24 cellular contexts compared by ENCODE assay signal in genomic region chrX:67654301-67654700, GRCh38.
"Had no signal": no experiment of that assay in that cellular context is flagged by ENCODE, and none has a peak within 500 bp of the region (broad histone marks: within the 10 kb centered on the region; RNA-seq: fewer than 3 reads in every experiment).

No MANE protein-coding gene starts in this region.

- H3K27ac Mint-ChIP-seq: activated CD8-positive, alpha-beta T cell treated with anti-CD3 and anti-CD28 coated beads for 36 hours; activated naive CD4-positive, alpha-beta T cell treated with anti-CD3 and anti-CD28 coated beads, Interleukin-2, amount 10 ng/mL, durations not matched to agents 7 days and 5 days; activated naive CD8-positive, alpha-beta T cell treated with anti-CD3 and anti-CD28 coated beads for 36 hours; activated T-cell treated with anti-CD3 and anti-CD28 coated beads, Interleukin-2, amount 50 U/mL, for 72 hours; activated T-helper 2 cell treated with anti-CD3 and anti-CD28 coated beads, Interferon-gamma antibody, Interleukin-2, Interleukin-4, amounts not matched to agents 10 μg/mL and 5 μg/mL and 100 μg/mL, durations not matched to agents 14 hours and 24 hours and 36 hours had no signal

- H3K36me3 Mint-ChIP-seq: activated naive CD4-positive, alpha-beta T cell treated with anti-CD3 and anti-CD28 coated beads, Interleukin-2, amount 10 ng/mL, durations not matched to agents 7 days and 5 days; activated naive CD8-positive, alpha-beta T cell treated with anti-CD3 and anti-CD28 coated beads for 36 hours had no signal

- H3K4me1 Mint-ChIP-seq: activated naive CD4-positive, alpha-beta T cell treated with anti-CD3 and anti-CD28 coated beads, Interleukin-2, amount 10 ng/mL, durations not matched to agents 7 days and 5 days; activated naive CD8-positive, alpha-beta T cell treated with anti-CD3 and anti-CD28 coated beads for 36 hours had no signal

- DNase-seq: activated CD4-positive, alpha-beta T cell treated with anti-CD3 and anti-CD28 coated beads for 4 hours; activated CD8-positive, alpha-beta memory T cell treated with anti-CD3 and anti-CD28 coated beads, Interleukin-2, amount 50 U/mL, for 4 hours; activated CD8-positive, alpha-beta T cell treated with anti-CD3 and anti-CD28 coated beads for 36 hours; activated gamma-delta T cell treated with Interleukin-2 at 50 U/mL for 16 hours; activated naive CD4-positive, alpha-beta T cell treated with anti-CD3 and anti-CD28 coated beads, Interleukin-2, amount 10 ng/mL, durations not matched to agents 7 days and 5 days; activated naive CD8-positive, alpha-beta T cell treated with anti-CD3 and anti-CD28 coated beads for 36 hours; activated T-cell treated with anti-CD3 and anti-CD28 coated beads, Interleukin-2, amount 50 U/mL, for 72 hours; KG1; NCI-H1092; NCI-H1417; NCI-H1930; NCI-H2171; NCI-H226; NCI-H69; NK-92 treated with Interleukin-12 subunit alpha and Interleukin-12 subunit beta, amount 100 ng/mL, for 24 hours; OCI-M1; RPMI8226; SK-N-SH; T-helper 1 cell; WERI-Rb-1 had no signal

- H3K27ac ChIP-seq: WERI-Rb-1 had no signal

- H3K9ac ChIP-seq: SK-N-SH had no signal

- H3K4me3 Mint-ChIP-seq: activated CD8-positive, alpha-beta T cell treated with anti-CD3 and anti-CD28 coated beads for 36 hours; activated naive CD4-positive, alpha-beta T cell treated with anti-CD3 and anti-CD28 coated beads, Interleukin-2, amount 10 ng/mL, durations not matched to agents 7 days and 5 days; activated naive CD8-positive, alpha-beta T cell treated with anti-CD3 and anti-CD28 coated beads for 36 hours; activated T-cell treated with anti-CD3 and anti-CD28 coated beads, Interleukin-2, amount 50 U/mL, for 72 hours had no signal

- H3K9me3 ChIP-seq: SK-N-SH had no signal

- H3K9me3 Mint-ChIP-seq: activated naive CD4-positive, alpha-beta T cell treated with anti-CD3 and anti-CD28 coated beads, Interleukin-2, amount 10 ng/mL, durations not matched to agents 7 days and 5 days; activated naive CD8-positive, alpha-beta T cell treated with anti-CD3 and anti-CD28 coated beads for 36 hours; activated T-helper 2 cell treated with anti-CD3 and anti-CD28 coated beads, Interferon-gamma antibody, Interleukin-2, Interleukin-4, amounts not matched to agents 10 μg/mL and 5 μg/mL and 100 μg/mL, durations not matched to agents 14 hours and 24 hours and 36 hours had no signal

- ATAC-seq: activated CD4-positive, CD25-positive, alpha-beta regulatory T cell treated with anti-CD3 and anti-CD28 coated beads, Interleukin-2, amount 50 U/mL, for 24 hours; activated CD8-positive, alpha-beta T cell treated with anti-CD3 and anti-CD28 coated beads for 36 hours; activated T-cell treated with anti-CD3 and anti-CD28 coated beads, Interleukin-2, amount 50 U/mL, for 72 hours; Panc1; Right ventricle myocardium inferior had no signal

- H3K27me3 Mint-ChIP-seq: activated CD8-positive, alpha-beta T cell treated with anti-CD3 and anti-CD28 coated beads for 36 hours; activated naive CD4-positive, alpha-beta T cell treated with anti-CD3 and anti-CD28 coated beads, Interleukin-2, amount 10 ng/mL, durations not matched to agents 7 days and 5 days; activated naive CD8-positive, alpha-beta T cell treated with anti-CD3 and anti-CD28 coated beads for 36 hours had no signal

- H3K36me3 ChIP-seq: WERI-Rb-1 had no signal
